Comparison of ENCODE assay signal across 9 cellular contexts in genomic region chr1:51515312-51515960, GRCh38. TPM values are rescaled to one million over a fixed set of nuclear protein-coding genes. Genes with fewer than 3 reads are reported as not detected.
DNase-seq lines count a peak whose midpoint lies in the region; ATAC-seq and TF ChIP-seq lines count a peak whose summit lies in the region.
"Had no signal": no experiment of that assay in that cellular context is flagged by ENCODE, and none has a peak within 500 bp of the region (broad histone marks: within the 10 kb centered on the region; RNA-seq: fewer than 3 reads in every experiment).

No MANE protein-coding gene starts in this region.

- 59 to 70% methylated on average over 5 of the region's 5 CpGs for WGBS in sigmoid colon, 2 donors
- WGBS in hepatocyte (ENCODE audit: low lambda C conversion rate, missing lambda C conversion rate), result 86% methylated on average over 5 of the region's 5 CpGs

- no peak for TF ChIP-seq EP300 in sigmoid colon (IDR thresholded peaks at IDR 0.05)

- H3K36me3 ChIP-seq in DOHH2 (ENCODE audit: control insufficient read depth, low read length), result peaks cover 22% of the 10 kb centered on the region
- H3K36me3 ChIP-seq in sigmoid colon, result no peaks in the 10 kb centered on the region
- H3K36me3 ChIP-seq in hepatocyte (replicated peaks; ENCODE audit: insufficient read depth, low read depth), result no peaks in the 10 kb centered on the region

- TF ChIP-seq POLR2A in sigmoid colon (IDR thresholded peaks at IDR 0.05), result no peak

- peaks cover 50% of the 10 kb centered on the region for H3F3A ChIP-seq in DOHH2 (ENCODE audit: control insufficient read depth, insufficient read depth)

- ATAC-seq in left colon (no peak), HG03432 (IDR thresholded peaks at IDR 0.05; ENCODE audit: unreplicated experiment) (no peak)

- H3K27ac ChIP-seq in DOHH2 (ENCODE audit: low read depth, low read length) (peak overlapping the region; percentile 99), dorsolateral prefrontal cortex (peak overlapping the region in 57 of 59 donors; percentile 4 to 99 (median 89)), sigmoid colon (peak overlapping the region; percentile 56 to 95 (median 92)), hepatocyte (no peak overlapping the region)

- H3K9me2 ChIP-seq in DOHH2 (replicated peaks; ENCODE audit: control insufficient read depth, low read length) (no peaks in the 10 kb centered on the region), hepatocyte (replicated peaks; ENCODE audit: insufficient read depth) (no peaks in the 10 kb centered on the region)

- H2AFZ ChIP-seq in hepatocyte, result no peak overlapping the region

- H3K4me2 ChIP-seq in DOHH2 (ENCODE audit: low read length) (peak overlapping the region; percentile 82), hepatocyte (no peak overlapping the region)

- H3K4me1 ChIP-seq in DOHH2 (ENCODE audit: control insufficient read depth, low read length) (peaks cover 75% of the 10 kb centered on the region), sigmoid colon (peaks cover 3 to 71% (median 46%) of the 10 kb centered on the region in 4 donors), hepatocyte (ENCODE audit: insufficient read depth) (peaks cover 22% of the 10 kb centered on the region)

- H3K4me3 ChIP-seq in DOHH2 (ENCODE audit: low read length) (peak overlapping the region; percentile 95), dorsolateral prefrontal cortex (peak overlapping the region in 40 of 59 donors; percentile 0 to 89 (median 32)), sigmoid colon (peak overlapping the region in 3 of 4 donors; percentile 8 to 89 (median 26)), hepatocyte (no peak overlapping the region)

- DNase-seq in NCI-H2029 treated with DMSO at 0.1 percent for 48 hours (lab: John Stamatoyannopoulos, UW) (peak; percentile 51), dorsolateral prefrontal cortex (no peak), sigmoid colon (no peak), hepatocyte (ENCODE audit: low spot score) (no peak), left colon (no peak), occipital lobe (lab: John Stamatoyannopoulos, UW) (no peak)
- DNase-seq: kidney glomerular epithelial cell had no signal

- TF ChIP-seq CTCF in DOHH2 (IDR thresholded peaks at IDR 0.05; ENCODE audit: low read depth, low read length, poor library complexity, severe bottlenecking), result no peak
- TF ChIP-seq CTCF in dorsolateral prefrontal cortex (IDR thresholded peaks at IDR 0.05 in 54 of 56, conservative IDR thresholded peaks at IDR 0.05 in 2 of 56; ENCODE audit: low read depth in 1 of 56, partially characterized antibody in 56 of 56), result peak in 1 of 56 donors; percentile 2
- no peak for TF ChIP-seq CTCF in sigmoid colon (IDR thresholded peaks at IDR 0.05)
- no peak for TF ChIP-seq CTCF in hepatocyte (IDR thresholded peaks at IDR 0.05; ENCODE audit: poor library complexity)

- H3K27me3 ChIP-seq in DOHH2 (ENCODE audit: control insufficient read depth, low read length), result no peaks in the 10 kb centered on the region
- H3K27me3 ChIP-seq in dorsolateral prefrontal cortex, result no peaks in the 10 kb centered on the region
- H3K27me3 ChIP-seq in sigmoid colon, result no peaks in the 10 kb centered on the region
- H3K27me3 ChIP-seq in hepatocyte, result no peaks in the 10 kb centered on the region

- no peaks in the 10 kb centered on the region for H3K9me3 ChIP-seq in DOHH2 (ENCODE audit: control insufficient read depth, insufficient read depth, low read length)
- H3K9me3 ChIP-seq in sigmoid colon, result no peaks in the 10 kb centered on the region
- H3K9me3 ChIP-seq in hepatocyte (ENCODE audit: low read depth), result no peaks in the 10 kb centered on the region

- intact Hi-C loops in dorsolateral prefrontal cortex (cut with DNase I) (loop anchor here (5.0 to 10.0 kb wide), 3 partner anchors 91 to 551 kb away; partner anchors contain the start of genes FAF1 (in 1 of the 2) and RNF11 (in 1 of the 2)), sigmoid colon (cut with DNase I) (loop anchor here (5.0 to 10.0 kb wide), 4 partner anchors 93 to 541 kb away; partner anchors contain the start of genes CDKN2C, OSBPL9 and RNF11), left colon (cut with DNase I, micrococcal nuclease) (no loop called here)

- H3K79me2 ChIP-seq in DOHH2 (ENCODE audit: control insufficient read depth, low read length) (peaks cover 95% of the 10 kb centered on the region), hepatocyte (peaks cover 76% of the 10 kb centered on the region)

- 0 out of 2 replicates have a peak, but pooled peaks cover 10% of the 10 kb centered on the region for H4K20me1 ChIP-seq in DOHH2 (ENCODE audit: control insufficient read depth, insufficient read depth, low read depth, low read length)
- H4K20me1 ChIP-seq in hepatocyte (ENCODE audit: insufficient read depth, poor library complexity, severe bottlenecking), result peaks cover 25% of the 10 kb centered on the region

RNA-seq across cellular contexts. Expression of gene EPS15, which starts 3.6 kb away (rescaled TPM):
- total RNA-seq in dorsolateral prefrontal cortex (100 to 1,000 TPM; 123 to 234 (median 175) TPM), sigmoid colon (100 to 1,000 TPM in 3 of 4 donors, 10 to 100 TPM in 1; 72.4 to 131 (median 103) TPM), hepatocyte (38.6 and 46.0 TPM in 2 replicates), left colon (10 to 100 TPM; 48.7 to 55.6 TPM), occipital lobe (189 TPM)
- polyA plus RNA-seq in sigmoid colon (10 to 100 TPM; 16.4 to 19.2 (median 18.6) TPM), hepatocyte (14.9 and 15.6 TPM in 2 replicates)

Comparison
In these comparisons a context has a peak if more than half of its experiments do, and no peak if none do; other contexts are left out.
1. intact Hi-C loops: an anchor here in dorsolateral prefrontal cortex (5.0 to 10.0 kb wide) and sigmoid colon (5.0 to 10.0 kb wide); none called in left colon.